In the genomic region with DNA sequence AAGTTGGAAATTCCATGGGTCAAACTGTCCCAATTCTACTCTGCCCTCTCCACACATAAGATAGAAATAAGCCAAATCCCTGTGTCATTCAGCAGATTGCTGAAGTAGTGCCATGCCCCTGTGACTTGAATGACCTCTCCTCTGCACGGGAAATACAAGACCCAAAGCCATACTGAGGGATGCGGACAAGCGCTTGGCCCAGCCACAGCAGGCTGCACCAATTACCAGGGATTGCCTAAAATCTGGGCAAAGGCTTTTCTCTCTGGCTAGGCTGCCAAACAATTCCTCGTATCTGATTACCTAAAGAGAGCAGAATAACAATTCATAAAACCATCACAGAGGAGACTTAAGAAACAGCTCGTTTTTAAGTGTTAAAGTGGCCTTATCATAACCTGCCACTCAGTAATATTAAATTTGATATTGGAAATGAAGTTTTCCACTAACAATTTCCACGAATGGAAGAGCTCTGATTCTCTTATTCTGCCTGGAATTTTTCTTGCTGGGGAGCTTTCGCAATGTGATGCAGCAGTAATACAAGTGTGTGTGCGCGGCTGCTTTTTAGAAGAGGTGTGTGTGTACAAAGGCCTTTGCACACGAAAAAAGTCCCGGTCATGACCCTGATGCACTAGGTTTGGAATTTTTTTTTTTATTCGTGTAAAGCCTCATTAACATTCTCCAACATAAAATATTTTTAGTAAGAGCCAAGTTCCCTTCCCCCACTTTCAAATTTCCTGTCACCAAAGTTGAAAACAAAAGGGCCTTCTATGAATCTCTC, we compare ENCODE assay signal across 20 cellular contexts.
DNase-seq lines count a peak whose midpoint lies in the region; ATAC-seq and TF ChIP-seq lines count a peak whose summit lies in the region.
"Had no signal": no experiment of that assay in that cellular context is flagged by ENCODE, and none has a peak within 500 bp of the region (broad histone marks: within the 10 kb centered on the region; RNA-seq: fewer than 3 reads in every experiment).

No MANE protein-coding gene starts in this region.

- in situ Hi-C loops in HAP-1 (cut with MboI; ENCODE audit: low sequenced_read_pairs), result no loop called here

- no TSS peak for BruUV-seq in A673 (replicated peaks; lab: Mats Ljungman, UMichigan)

- H2AK5ac ChIP-seq in mesendoderm (ENCODE audit: low read length), result peak overlapping the region; percentile 8

- ATAC-seq in WTC11, result peak; percentile 28
- ATAC-seq in HG03159 (IDR thresholded peaks at IDR 0.05; ENCODE audit: unreplicated experiment), result no peak
- ATAC-seq in omental fat pad (ENCODE audit: low FRiP score), result no peak
- ATAC-seq: GM12878 had no signal

- peak overlapping the region; percentile 29 for H3K18ac ChIP-seq in mesendoderm (ENCODE audit: low read length)

- POLR2A ChIA-PET in A673 (lab: Charles Lee; ENCODE audit: low non-redundant PET) (interaction anchor here (0.5 to 0.6 kb wide), 2 partner anchors 282 to 785 kb away, joined by 3 read pairs; no protein-coding TSS in a partner anchor), HEK293 (lab: Yijun Ruan, JAX) (no interaction called here), WTC11 (lab: Charles Lee) (interaction anchor here (0.5 kb wide), 1 partner anchor 302 kb away, joined by 6 read pairs; no protein-coding TSS in a partner anchor)

- H3K79me1 ChIP-seq in mesendoderm (ENCODE audit: low read length), result no peaks in the 10 kb centered on the region

- H3K4me3 ChIP-seq in A673 (ENCODE audit: low read depth, low read length, poor library complexity, severe bottlenecking), result no peak overlapping the region
- no peak overlapping the region for H3K4me3 ChIP-seq in HEK293 (ENCODE audit: low read depth, low read length)
- H3K4me3 ChIP-seq in mesendoderm (ENCODE audit: low read length), result no peak overlapping the region
- H3K4me3 ChIP-seq in HAP-1, result no peak overlapping the region
- H3K4me3 ChIP-seq: GM12878, heart right ventricle, sigmoid colon had no signal

- no peak overlapping the region for H4K5ac ChIP-seq in mesendoderm (ENCODE audit: low read length)

- H2BK120ac ChIP-seq in mesendoderm (ENCODE audit: low read depth, low read length), result peak overlapping the region; percentile 73

- H3K4me1 Mint-ChIP-seq in WTC11, result peaks cover 74% of the 10 kb centered on the region

- peaks cover 7% of the 10 kb centered on the region for H3K9me3 Mint-ChIP-seq in WTC11
- H3K9me3 Mint-ChIP-seq: activated naive CD4-positive, alpha-beta T cell treated with anti-CD3 and anti-CD28 coated beads for 36 hours; mesothelial cell of epicardium had no signal

- H3K4me3 Mint-ChIP-seq in WTC11, result peak overlapping the region; percentile 17; the same call in 1 of the 2 replicates
- H3K4me3 Mint-ChIP-seq: activated naive CD4-positive, alpha-beta T cell treated with anti-CD3 and anti-CD28 coated beads for 36 hours; mesothelial cell of epicardium had no signal

- WGBS in mesendoderm (ENCODE audit: extremely low coverage, insufficient coverage, low lambda C conversion rate), result no CpG with 5 or more reads among the region's 12 CpGs

- no peak overlapping the region for H4K8ac ChIP-seq in mesendoderm (ENCODE audit: low read depth, low read length)

- peaks cover 5% of the 10 kb centered on the region; the same call in 1 of the 2 replicates for H3K36me3 Mint-ChIP-seq in WTC11
- H3K36me3 Mint-ChIP-seq: mesothelial cell of epicardium had no signal

- CTCF ChIA-PET in A673 (lab: Charles Lee) (interaction anchor here (0.7 kb wide), 1 partner anchor 957 kb away, joined by 4 read pairs; no protein-coding TSS in a partner anchor), HEK293 (lab: Yijun Ruan, JAX) (interaction anchor here (0.6 to 0.9 kb wide), 8 partner anchors 8 to 610 kb away, joined by 3 to 7 read pairs (median 3); no protein-coding TSS in a partner anchor), WTC11 (lab: Charles Lee) (interaction anchor here (0.7 kb wide), 1 partner anchor 49 kb away, joined by 4 read pairs; no protein-coding TSS in a partner anchor)

- H3K27me3 ChIP-seq in A673 (replicated peaks; ENCODE audit: insufficient read depth, low read depth, low read length, poor library complexity) (no peaks in the 10 kb centered on the region), mesendoderm (ENCODE audit: insufficient read depth, low read length, poor library complexity) (no peaks in the 10 kb centered on the region), HAP-1 (ENCODE audit: low read depth) (no peaks in the 10 kb centered on the region)
- H3K27me3 ChIP-seq: heart right ventricle, sigmoid colon had no signal

- peaks cover 2% of the 10 kb centered on the region; the same call in 1 of the 2 replicates for H3K27me3 Mint-ChIP-seq in WTC11 (ENCODE audit: low read depth)

- no peaks in the 10 kb centered on the region for H3K79me2 ChIP-seq in mesendoderm (ENCODE audit: control insufficient read depth, insufficient read depth, low read length)

- H3K4me2 ChIP-seq in mesendoderm (ENCODE audit: low read length), result no peak overlapping the region
- H3K4me2 ChIP-seq: KMS-11 had no signal

- H3K4me1 ChIP-seq in A673 (ENCODE audit: insufficient read depth, low read length, poor library complexity, severe bottlenecking), result peaks cover 63% of the 10 kb centered on the region
- H3K4me1 ChIP-seq in HEK293 (ENCODE audit: control insufficient read depth, insufficient read depth, low read length), result peaks cover 19% of the 10 kb centered on the region
- peaks cover 16% of the 10 kb centered on the region for H3K4me1 ChIP-seq in mesendoderm (ENCODE audit: control insufficient read depth, low read depth, low read length)
- H3K4me1 ChIP-seq in HAP-1, result peaks cover 21% of the 10 kb centered on the region

- peak overlapping the region; percentile 81 for H3K27ac ChIP-seq in A673 (ENCODE audit: low read depth, low read length, poor library complexity, severe bottlenecking)
- peak overlapping the region; percentile 51; the same call in 1 of the 2 replicates for H3K27ac ChIP-seq in HEK293 (ENCODE audit: extremely low read depth, low read depth, low read length)
- peak overlapping the region; percentile 33 for H3K27ac ChIP-seq in mesendoderm (ENCODE audit: low read depth, low read length)
- H3K27ac ChIP-seq: KMS-11 had no signal

- H3K23ac ChIP-seq in mesendoderm (ENCODE audit: low read length), result no peak overlapping the region

- H3K9me3 ChIP-seq in A673 (ENCODE audit: low read depth, low read length, poor library complexity, severe bottlenecking) (no peaks in the 10 kb centered on the region), HEK293 (ENCODE audit: control insufficient read depth, insufficient read depth, low read depth, low read length) (no peaks in the 10 kb centered on the region), HAP-1 (no peaks in the 10 kb centered on the region)
- H3K9me3 ChIP-seq: heart right ventricle, sigmoid colon had no signal

- H2BK15ac ChIP-seq in mesendoderm (replicated peaks; ENCODE audit: low read depth), result no peak overlapping the region

- no peak overlapping the region for H3K9ac ChIP-seq in mesendoderm (ENCODE audit: low read length)
- H3K9ac ChIP-seq: KMS-11 had no signal

- H3K36me3 ChIP-seq in A673 (ENCODE audit: insufficient read depth, low read length, poor library complexity, severe bottlenecking), result no peaks in the 10 kb centered on the region
- H3K36me3 ChIP-seq in HEK293 (ENCODE audit: control insufficient read depth in 2 of 2, insufficient read depth in 1 of 2, low read length in 2 of 2), result no peaks in the 10 kb centered on the region
- H3K36me3 ChIP-seq in mesendoderm (ENCODE audit: control insufficient read depth, insufficient read depth, low read length), result no peaks in the 10 kb centered on the region
- H3K36me3 ChIP-seq in HAP-1 (replicated peaks), result no peaks in the 10 kb centered on the region
- H3K36me3 ChIP-seq: heart right ventricle, sigmoid colon had no signal

- H3K27ac Mint-ChIP-seq in WTC11, result peak overlapping the region; percentile 99
- H3K27ac Mint-ChIP-seq: activated naive CD4-positive, alpha-beta T cell treated with anti-CD3 and anti-CD28 coated beads for 36 hours; mesothelial cell of epicardium had no signal

- peak; percentile 58 for DNase-seq in A673 (ENCODE audit: low spot score)
- DNase-seq in WTC11 (ENCODE audit: low spot score), result no peak
- DNase-seq in mesendoderm, result no peak
- DNase-seq in HAP-1 (ENCODE audit: low spot score in 2 of 2), result no peak
- no peak for DNase-seq in HuH-7 (ENCODE audit: low spot score)
- no peak for DNase-seq in omental fat pad (ENCODE audit: low spot score)
- DNase-seq: activated CD4-positive, alpha-beta T cell treated with anti-CD3 and anti-CD28 coated beads for 48 hours; activated naive CD4-positive, alpha-beta T cell treated with anti-CD3 and anti-CD28 coated beads for 36 hours; heart right ventricle; islet precursor cell; NCI-H1436; NCI-H446 treated with DMSO at 0.1 percent for 48 hours; OCI-M1; sigmoid colon; stimulated activated CD4-positive, alpha-beta T cell treated with anti-CD3 and anti-CD28 coated beads, Interleukin-2, amount 100 ng/mL, for 24 hours had no signal

- no peak for TF ChIP-seq CTCF in A673 (conservative IDR thresholded peaks at IDR 0.05; ENCODE audit: low read depth, low read length)
- TF ChIP-seq CTCF in HEK293 (tag by site-specific recombination; IDR thresholded peaks at IDR 0.05), result no peak
- TF ChIP-seq CTCF in WTC11 (IDR thresholded peaks at IDR 0.05), result no peak
- no peak for TF ChIP-seq CTCF in omental fat pad (IDR thresholded peaks at IDR 0.05)

- H3K56ac ChIP-seq in mesendoderm (ENCODE audit: low read length), result peak overlapping the region; percentile 54

- no peak overlapping the region for H3K4ac ChIP-seq in mesendoderm (ENCODE audit: low read depth, low read length)

- H2BK5ac ChIP-seq in mesendoderm (ENCODE audit: low read length), result no peak overlapping the region

- intact Hi-C loops in A673 (cut with micrococcal nuclease; ENCODE audit: unreplicated experiment), result no loop called here

TF ChIP-seq in HEK293, 187 proteins besides CTCF, POLR2A, EP300 and RAD21 (continues in another document):
- no peak for TF ChIP-seq ZNF112 (tag by site-specific recombination; IDR thresholded peaks at IDR 0.05)
